15 cellular contexts compared by ENCODE assay signal in genomic region chr3:193800138-193801043, GRCh38.
"Had no signal": no experiment of that assay in that cellular context is flagged by ENCODE, and none has a peak within 500 bp of the region (broad histone marks: within the 10 kb centered on the region; RNA-seq: fewer than 3 reads in every experiment).

No MANE protein-coding gene starts in this region.

- ATAC-seq: activated CD4-positive, CD25-positive, alpha-beta regulatory T cell treated with anti-CD3 and anti-CD28 coated beads, Interleukin-2, amount 50 U/mL, for 24 hours; activated CD8-positive, alpha-beta memory T cell treated with anti-CD3 and anti-CD28 coated beads, Interleukin-2, amount 10 ng/mL, durations not matched to agents 7 days and 5 days; activated naive CD4-positive, alpha-beta T cell treated with anti-CD3 and anti-CD28 coated beads, Interleukin-2, amount 50 U/mL, for 72 hours; activated T-cell treated with anti-CD3 and anti-CD28 coated beads, Interleukin-2, amount 50 U/mL, for 4 hours; body of pancreas; left lung had no signal

- H3K4me1 Mint-ChIP-seq: activated CD8-positive, alpha-beta memory T cell treated with anti-CD3 and anti-CD28 coated beads, Interleukin-2, amount 10 ng/mL, durations not matched to agents 7 days and 5 days; central memory CD8-positive, alpha-beta T cell had no signal

- H3K36me3 Mint-ChIP-seq: activated CD8-positive, alpha-beta memory T cell treated with anti-CD3 and anti-CD28 coated beads, Interleukin-2, amount 10 ng/mL, durations not matched to agents 7 days and 5 days; activated naive CD4-positive, alpha-beta T cell treated with anti-CD3 and anti-CD28 coated beads, Interleukin-2, amount 50 U/mL, for 72 hours had no signal

- H3K9me3 Mint-ChIP-seq: activated naive CD4-positive, alpha-beta T cell treated with anti-CD3 and anti-CD28 coated beads, Interleukin-2, amount 50 U/mL, for 72 hours; activated T-cell treated with anti-CD3 and anti-CD28 coated beads, Interleukin-2, amount 50 U/mL, for 4 hours; central memory CD8-positive, alpha-beta T cell had no signal

- H3K4me3 ChIP-seq: body of pancreas, left lung, uterus had no signal

- H3K36me3 ChIP-seq: left lung, uterus had no signal

- H3K27ac Mint-ChIP-seq: activated CD8-positive, alpha-beta memory T cell treated with anti-CD3 and anti-CD28 coated beads, Interleukin-2, amount 10 ng/mL, durations not matched to agents 7 days and 5 days; activated naive CD4-positive, alpha-beta T cell treated with anti-CD3 and anti-CD28 coated beads, Interleukin-2, amount 50 U/mL, for 72 hours had no signal

- H3K4me1 ChIP-seq: left lung, uterus had no signal

- DNase-seq: activated CD4-positive, alpha-beta T cell treated with anti-CD3 and anti-CD28 coated beads, Interleukin-2, amount 50 U/mL, for 4 hours; activated CD8-positive, alpha-beta memory T cell treated with anti-CD3 and anti-CD28 coated beads, Interleukin-2, amount 10 ng/mL, durations not matched to agents 7 days and 5 days; activated effector memory CD4-positive, alpha-beta T cell treated with anti-CD3 and anti-CD28 coated beads, Interleukin-2, amount 50 U/mL, for 16 hours; activated T-cell treated with anti-CD3 and anti-CD28 coated beads, Interleukin-2, amount 50 U/mL, for 4 hours; amniotic stem cell; body of pancreas; cortex of kidney; erythroblast; left lung; retina; stimulated activated CD4-positive, alpha-beta T cell treated with anti-CD3 and anti-CD28 coated beads, Interleukin-4, amount 100 ng/mL, for 4 hours; uterus had no signal

- H3K4me3 Mint-ChIP-seq: activated CD8-positive, alpha-beta memory T cell treated with anti-CD3 and anti-CD28 coated beads, Interleukin-2, amount 10 ng/mL, durations not matched to agents 7 days and 5 days; activated T-cell treated with anti-CD3 and anti-CD28 coated beads, Interleukin-2, amount 50 U/mL, for 4 hours; central memory CD8-positive, alpha-beta T cell had no signal

- H3K9me3 ChIP-seq: body of pancreas, left lung, uterus had no signal

- H3K27me3 ChIP-seq: body of pancreas, left lung, uterus had no signal
